11 cellular contexts compared by ENCODE assay signal in genomic region chr21:42232176-42232825, GRCh38. TPM values are rescaled to one million over a fixed set of nuclear protein-coding genes. Genes with fewer than 3 reads are reported as not detected.
DNase-seq lines count a peak whose midpoint lies in the region; ATAC-seq and TF ChIP-seq lines count a peak whose summit lies in the region.
"Had no signal": no experiment of that assay in that cellular context is flagged by ENCODE, and none has a peak within 500 bp of the region (broad histone marks: within the 10 kb centered on the region; RNA-seq: fewer than 3 reads in every experiment).

No MANE protein-coding gene starts in this region.

- no peaks in the 10 kb centered on the region for H3K27me3 Mint-ChIP-seq in activated naive CD4-positive, alpha-beta T cell treated with anti-CD3 and anti-CD28 coated beads, Interleukin-2, amount 50 U/mL, for 24 hours
- H3K27me3 Mint-ChIP-seq in T-cell: no peaks in the 10 kb centered on the region

- no peaks in the 10 kb centered on the region for H3K36me3 Mint-ChIP-seq in activated naive CD4-positive, alpha-beta T cell treated with anti-CD3 and anti-CD28 coated beads, Interleukin-2, amount 50 U/mL, for 24 hours
- peaks cover 14% of the 10 kb centered on the region for H3K36me3 Mint-ChIP-seq in T-cell
- H3K36me3 Mint-ChIP-seq: mesothelial cell of epicardium had no signal

- CTCF ChIA-PET in T-cell (lab: Charles Lee): interaction anchor here in 1 of 2 donors (1.4 to 1.7 kb wide), 3 partner anchors 12 to 44 kb away, joined by 7 to 27 read pairs (median 12); no protein-coding TSS in a partner anchor

- no peaks in the 10 kb centered on the region for H3K9me3 ChIP-seq in tibial artery

- peak overlapping the region; percentile 84 for H3K27ac ChIP-seq in layer of hippocampus (ENCODE audit: low read depth, low read length)
- peak overlapping the region; percentile 72 to 81 for H3K27ac ChIP-seq in tibial artery

- DNase-seq in activated naive CD4-positive, alpha-beta T cell (lab: John Stamatoyannopoulos, UW): no peak
- DNase-seq in T-cell: peak in 14 of 34 experiments; percentile 14 to 46 (median 35)
- no peak for DNase-seq in tibial artery
- DNase-seq in GM10266 (ENCODE audit: extremely low spot score): no peak
- DNase-seq in ecto neural progenitor cell (ENCODE audit: low spot score): no peak
- no peak for DNase-seq in DMS114 treated with DMSO at 0.1 percent for 48 hours (lab: John Stamatoyannopoulos, UW; ENCODE audit: unreplicated experiment)
- DNase-seq: amniotic stem cell; stimulated activated CD4-positive, alpha-beta T cell treated with anti-CD3 and anti-CD28 coated beads, Interleukin-4, amount 100 ng/mL, for 1 hour had no signal

- ATAC-seq in T-cell (replicated peaks in 1 of 4): no peak

- H3K4me1 ChIP-seq in tibial artery: peaks cover 0 to 56% (median 35%) of the 10 kb centered on the region in 4 donors

- peaks cover 95% of the 10 kb centered on the region for H3K4me1 Mint-ChIP-seq in activated naive CD4-positive, alpha-beta T cell treated with anti-CD3 and anti-CD28 coated beads, Interleukin-2, amount 50 U/mL, for 24 hours
- peaks cover 83 to 97% (median 94%) of the 10 kb centered on the region in 3 donors for H3K4me1 Mint-ChIP-seq in T-cell

- no peaks in the 10 kb centered on the region for H3K9me3 Mint-ChIP-seq in activated naive CD4-positive, alpha-beta T cell treated with anti-CD3 and anti-CD28 coated beads, Interleukin-2, amount 50 U/mL, for 24 hours
- no peaks in the 10 kb centered on the region for H3K9me3 Mint-ChIP-seq in T-cell
- H3K9me3 Mint-ChIP-seq: mesothelial cell of epicardium had no signal

- intact Hi-C loops in tibial artery (cut with DNase I; ENCODE audit: low total_unique reads): no loop called here

- H3K4me3 Mint-ChIP-seq in activated naive CD4-positive, alpha-beta T cell treated with anti-CD3 and anti-CD28 coated beads, Interleukin-2, amount 50 U/mL, for 24 hours: peak overlapping the region; percentile 27
- H3K4me3 Mint-ChIP-seq in T-cell: peak overlapping the region; percentile 39 to 86 (median 41)
- H3K4me3 Mint-ChIP-seq: mesothelial cell of epicardium had no signal

- H3K27ac Mint-ChIP-seq in activated naive CD4-positive, alpha-beta T cell treated with anti-CD3 and anti-CD28 coated beads, Interleukin-2, amount 50 U/mL, for 24 hours: peak overlapping the region; percentile 7
- peak overlapping the region; percentile 69 to 78 for H3K27ac Mint-ChIP-seq in T-cell

- no peak overlapping the region for H3K4me3 ChIP-seq in tibial artery

- no peaks in the 10 kb centered on the region for H3K36me3 ChIP-seq in tibial artery

- POLR2A ChIA-PET in T-cell (lab: Charles Lee): interaction anchor here (1.0 to 3.1 kb wide), 3 partner anchors 8 to 47 kb away, joined by 3 to 74 read pairs (median 3); partner anchors contain the start of gene ABCG1 (in 1 of the 2)

- H3K27me3 ChIP-seq in layer of hippocampus (ENCODE audit: control insufficient read depth, insufficient read depth, low read length) (no peaks in the 10 kb centered on the region), tibial artery (peaks cover 0 to 2% of the 10 kb centered on the region in 2 donors)

- no peak for TF ChIP-seq CTCF in tibial artery (IDR thresholded peaks at IDR 0.05)
- TF ChIP-seq CTCF in GM10266 (IDR thresholded peaks at IDR 0.05; ENCODE audit: control insufficient read depth, insufficient read depth, low read depth, missing control alignments): no peak

RNA-seq across cellular contexts. Expression of gene ABCG1, which starts 13.4 kb away (rescaled TPM):
- 10 to 100 TPM in 2 of 5 donors, 1 to 10 TPM in 3; 4.1 to 51.1 (median 6.2) TPM for total RNA-seq in T-cell
